10 cellular contexts compared by ENCODE assay signal in genomic region chr19:7159105-7159933, GRCh38.
DNase-seq lines count a peak whose midpoint lies in the region; ATAC-seq and TF ChIP-seq lines count a peak whose summit lies in the region.
"Had no signal": no experiment of that assay in that cellular context is flagged by ENCODE, and none has a peak within 500 bp of the region (broad histone marks: within the 10 kb centered on the region; RNA-seq: fewer than 3 reads in every experiment).

No MANE protein-coding gene starts in this region.

- 1 to 2% methylated on average over 18 of the region's 18 CpGs for WGBS in GM23248 (ENCODE audit: low coverage in 1 of 2, low lambda C conversion rate in 2 of 2, missing lambda C conversion rate in 2 of 2), 2 experiments
- WGBS in right cardiac atrium, result 39% methylated on average over 18 of the region's 18 CpGs

- peak overlapping the region; percentile 98 for H3K27ac ChIP-seq in GM23248
- H3K27ac ChIP-seq in right cardiac atrium (ENCODE audit: low read length), result peak overlapping the region; percentile 78
- H3K27ac ChIP-seq in MM.1S (ENCODE audit: low read length), result no peak overlapping the region

- no peaks in the 10 kb centered on the region for H3K9me3 Mint-ChIP-seq in effector memory CD8-positive, alpha-beta T cell

- H3K27me3 ChIP-seq in GM23248 (replicated peaks; ENCODE audit: insufficient read depth) (no peaks in the 10 kb centered on the region), right cardiac atrium (ENCODE audit: control insufficient read depth, insufficient read depth) (no peaks in the 10 kb centered on the region), skeletal muscle satellite cell (ENCODE audit: control insufficient read depth, insufficient read depth, low read length) (no peaks in the 10 kb centered on the region), MM.1S (replicated peaks; ENCODE audit: insufficient read depth, low read length) (no peaks in the 10 kb centered on the region)
- H3K27me3 ChIP-seq: Peyer's patch had no signal

- peaks cover 3% of the 10 kb centered on the region for H3K36me3 Mint-ChIP-seq in effector memory CD8-positive, alpha-beta T cell (ENCODE audit: insufficient read depth)

- H3K79me2 ChIP-seq in GM23248 (ENCODE audit: insufficient read depth), result no peaks in the 10 kb centered on the region
- H3K79me2 ChIP-seq in MM.1S (ENCODE audit: low read length), result no peaks in the 10 kb centered on the region

- peak overlapping the region; percentile 86 for H3K9ac ChIP-seq in GM23248
- no peak overlapping the region for H3K9ac ChIP-seq in skeletal muscle satellite cell (ENCODE audit: low read depth, low read length)
- no peak overlapping the region for H3K9ac ChIP-seq in MM.1S (ENCODE audit: low read length)

- H3K36me3 ChIP-seq in GM23248 (ENCODE audit: low read depth) (peaks cover 6% of the 10 kb centered on the region; the same call in 1 of the 2 replicates), skeletal muscle satellite cell (ENCODE audit: insufficient read depth, low read length) (peaks cover 4% of the 10 kb centered on the region), MM.1S (replicated peaks; ENCODE audit: insufficient read depth, low read length) (no peaks in the 10 kb centered on the region)

- H3K4me1 Mint-ChIP-seq in effector memory CD8-positive, alpha-beta T cell (ENCODE audit: low read depth in 2 of 2), result peaks cover 0 to 3% of the 10 kb centered on the region in 2 donors

- H3K4me1 ChIP-seq in GM23248 (ENCODE audit: insufficient read depth), result peaks cover 7% of the 10 kb centered on the region
- H3K4me1 ChIP-seq in right cardiac atrium (ENCODE audit: control insufficient read depth, insufficient read depth, low read length), result peaks cover 5% of the 10 kb centered on the region
- H3K4me1 ChIP-seq in skeletal muscle satellite cell (ENCODE audit: control insufficient read depth, insufficient read depth, low read length), result peaks cover 13% of the 10 kb centered on the region
- H3K4me1 ChIP-seq in MM.1S (ENCODE audit: low read length), result no peaks in the 10 kb centered on the region
- H3K4me1 ChIP-seq: Peyer's patch had no signal

- H3K4me3 Mint-ChIP-seq in effector memory CD8-positive, alpha-beta T cell, result no peak overlapping the region

- peak overlapping the region; percentile 68 for H2AFZ ChIP-seq in GM23248
- H2AFZ ChIP-seq in MM.1S (ENCODE audit: low read length), result no peak overlapping the region

- in situ Hi-C loops in GM23248 (cut with MboI), result no loop called here

- no peaks in the 10 kb centered on the region for H3K9me2 ChIP-seq in GM23248 (ENCODE audit: insufficient read depth)
- no peaks in the 10 kb centered on the region for H3K9me2 ChIP-seq in MM.1S (replicated peaks; ENCODE audit: insufficient read depth, low read length)

- intact Hi-C loops in right cardiac atrium (cut with DNase I), result no loop called here

- DNase-seq in GM23248 (peak; percentile 99), SHP77 treated with DMSO at 0.1 percent for 48 hours (lab: John Stamatoyannopoulos, UW) (peak; percentile 89), right cardiac atrium (peak; percentile 75 to 86 (median 80)), globus pallidus (ENCODE audit: low spot score) (no peak), MM.1S (no peak)
- no peak for DNase-seq in effector memory CD8-positive, alpha-beta T cell
- no peak for DNase-seq in activated CD4-positive, alpha-beta T cell treated with anti-CD3 and anti-CD28 coated beads for 4 hours
- DNase-seq: Peyer's patch had no signal

- H3K9me3 ChIP-seq in GM23248 (ENCODE audit: low read depth) (no peaks in the 10 kb centered on the region), right cardiac atrium (ENCODE audit: control insufficient read depth, low read length) (no peaks in the 10 kb centered on the region), skeletal muscle satellite cell (replicated peaks; ENCODE audit: low read length) (no peaks in the 10 kb centered on the region), MM.1S (replicated peaks; ENCODE audit: insufficient read depth, low read length) (no peaks in the 10 kb centered on the region)
- H3K9me3 ChIP-seq: Peyer's patch had no signal

- H3K4me3 ChIP-seq in GM23248 (peak overlapping the region; percentile 71), right cardiac atrium (ENCODE audit: low read length) (no peak overlapping the region), skeletal muscle satellite cell (ENCODE audit: low read length) (no peak overlapping the region), MM.1S (ENCODE audit: low read length) (no peak overlapping the region)
- H3K4me3 ChIP-seq: GM12878, Peyer's patch had no signal

- H3K4me2 ChIP-seq in GM23248 (ENCODE audit: unreplicated experiment), result peak overlapping the region; percentile 84
- peak overlapping the region; percentile 3 for H3K4me2 ChIP-seq in skeletal muscle satellite cell (ENCODE audit: low read length)
- H3K4me2 ChIP-seq in MM.1S (ENCODE audit: low read depth, low read length), result no peak overlapping the region

- no peak overlapping the region for H3K27ac Mint-ChIP-seq in effector memory CD8-positive, alpha-beta T cell

- H3F3A ChIP-seq in GM23248 (ENCODE audit: insufficient read depth), result peaks cover 15% of the 10 kb centered on the region
- no peaks in the 10 kb centered on the region for H3F3A ChIP-seq in MM.1S (ENCODE audit: insufficient read depth, low read length)

- H4K20me1 ChIP-seq in GM23248 (ENCODE audit: insufficient read depth) (no peaks in the 10 kb centered on the region), MM.1S (ENCODE audit: insufficient read depth, low read length) (no peaks in the 10 kb centered on the region)

- no peak for TF ChIP-seq CTCF in MM.1S (IDR thresholded peaks at IDR 0.05; ENCODE audit: low read length)

- ATAC-seq in right cardiac atrium, result peak; percentile 96 to 97
- ATAC-seq in effector memory CD8-positive, alpha-beta T cell (replicated peaks), result no peak
- ATAC-seq: GM12878 had no signal

- peaks cover 0 to 6% of the 10 kb centered on the region in 2 donors for H3K27me3 Mint-ChIP-seq in effector memory CD8-positive, alpha-beta T cell

Comparison
In these comparisons a context has a peak if more than half of its experiments do, and no peak if none do; other contexts are left out.
1. DNase-seq: peak in GM23248 (single experiment), SHP77 treated with DMSO at 0.1 percent for 48 hours (single experiment) and right cardiac atrium (3 of 3); none in effector memory CD8-positive, alpha-beta T cell (0 of 3), globus pallidus (single experiment), MM.1S (single experiment) and activated CD4-positive, alpha-beta T cell treated with anti-CD3 and anti-CD28 coated beads for 4 hours (0 of 2).